8 cellular contexts compared by ENCODE assay signal in the genomic region with DNA sequence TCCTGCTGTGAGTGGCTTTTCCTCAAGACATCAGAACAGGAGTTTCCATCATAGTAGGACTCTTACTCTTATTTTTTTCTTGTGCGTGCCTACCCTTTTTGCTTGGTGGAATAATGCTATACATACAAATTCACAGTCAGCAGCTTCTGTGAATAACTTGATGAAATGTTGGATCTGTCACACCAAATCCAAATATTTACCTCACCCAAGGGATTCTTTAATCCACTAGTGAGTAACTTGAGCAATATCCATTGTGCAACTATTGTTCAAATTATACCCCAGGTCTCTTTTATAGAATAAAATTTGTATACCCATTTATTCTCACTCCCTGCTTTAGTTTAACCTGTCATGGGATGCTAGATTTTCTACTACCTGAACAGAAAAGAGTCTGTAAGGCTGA.
"Had no signal": no experiment of that assay in that cellular context is flagged by ENCODE, and none has a peak within 500 bp of the region (broad histone marks: within the 10 kb centered on the region; RNA-seq: fewer than 3 reads in every experiment).

No MANE protein-coding gene starts in this region.

- H3K4me1 Mint-ChIP-seq: IgD-negative memory B cell had no signal

- H3K4me2 ChIP-seq: KMS-11 had no signal

- H3K27ac Mint-ChIP-seq: IgD-negative memory B cell had no signal

- H3K4me3 ChIP-seq: K562 had no signal

- FAIRE-seq: HTR-8/SVneo, K562 had no signal

- H3K27me3 Mint-ChIP-seq: IgD-negative memory B cell had no signal

- ATAC-seq: K562 had no signal

- H3K4me3 Mint-ChIP-seq: IgD-negative memory B cell had no signal

- DNase-seq: IMR-90, KBM-7, KG1 had no signal

- H3K36me3 Mint-ChIP-seq: IgD-negative memory B cell had no signal

- H3K27ac ChIP-seq: HL-60, KMS-11 had no signal

- H3K9ac ChIP-seq: KMS-11 had no signal
